In the genomic region with DNA sequence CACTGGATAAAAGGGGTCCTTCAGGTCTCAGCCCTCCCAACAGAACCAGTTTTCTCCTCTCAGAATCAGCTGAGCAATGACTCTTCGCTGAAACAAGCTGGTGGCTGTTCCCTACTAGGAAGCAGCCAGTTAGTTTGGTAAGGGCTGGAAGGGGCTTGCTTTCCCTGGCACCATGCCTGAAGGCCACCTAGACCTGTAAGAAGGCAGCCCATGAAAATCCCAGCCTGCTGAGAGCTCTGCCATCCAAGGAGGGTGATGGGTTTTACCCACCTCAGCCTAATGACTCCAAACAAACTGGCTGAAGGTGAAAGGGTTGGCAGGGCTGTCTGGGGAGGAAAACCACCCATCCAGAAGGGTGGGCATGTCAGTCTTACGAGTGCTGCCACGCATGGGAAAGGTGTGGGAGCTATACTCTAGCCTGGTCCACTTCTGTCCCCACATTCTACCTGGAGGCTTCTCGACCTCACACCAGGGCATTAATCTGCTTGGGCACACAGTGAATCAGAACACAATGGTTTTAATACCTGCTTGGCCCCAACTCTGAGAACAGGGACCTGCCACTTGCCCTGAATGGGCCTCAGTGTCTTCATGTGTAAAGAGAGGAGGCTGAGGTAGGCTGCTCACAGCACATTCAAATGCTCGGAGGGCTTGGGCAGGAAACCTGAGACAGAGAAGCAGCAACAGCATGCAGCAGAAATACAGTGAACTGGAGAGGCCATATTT, we compare ENCODE assay signal across 12 cellular contexts. TPM values are rescaled to one million over a fixed set of nuclear protein-coding genes. Genes with fewer than 3 reads are reported as not detected.
DNase-seq lines count a peak whose midpoint lies in the region; ATAC-seq and TF ChIP-seq lines count a peak whose summit lies in the region.
"Had no signal": no experiment of that assay in that cellular context is flagged by ENCODE, and none has a peak within 500 bp of the region (broad histone marks: within the 10 kb centered on the region; RNA-seq: fewer than 3 reads in every experiment).

No MANE protein-coding gene starts in this region.

- H3K9ac ChIP-seq in mammary epithelial cell (ENCODE audit: insufficient read depth, low read length), result no peak overlapping the region

- no peak overlapping the region for H3K27ac Mint-ChIP-seq in activated CD4-positive, alpha-beta T cell treated with anti-CD3 and anti-CD28 coated beads, Interleukin-2, amount 10 ng/mL, durations not matched to agents 7 days and 5 days
- peak overlapping the region in 8 of 9 donors; percentile 25 to 83 (median 70) for H3K27ac Mint-ChIP-seq in naive thymus-derived CD4-positive, alpha-beta T cell
- no peak overlapping the region for H3K27ac Mint-ChIP-seq in GM23338

- no peaks in the 10 kb centered on the region for H3K27me3 Mint-ChIP-seq in activated CD4-positive, alpha-beta T cell treated with anti-CD3 and anti-CD28 coated beads, Interleukin-2, amount 10 ng/mL, durations not matched to agents 7 days and 5 days
- H3K27me3 Mint-ChIP-seq in naive thymus-derived CD4-positive, alpha-beta T cell, result no peaks in the 10 kb centered on the region
- H3K27me3 Mint-ChIP-seq in GM23338 (ENCODE audit: insufficient read depth, low read depth, poor library complexity), result peaks cover 9% of the 10 kb centered on the region

- 81% methylated on average over 5 of the region's 5 CpGs for WGBS in mammary epithelial cell (ENCODE audit: low coverage, missing lambda C conversion rate)

- H3K27me3 ChIP-seq in mammary epithelial cell (ENCODE audit: insufficient read depth, low read length), result no peaks in the 10 kb centered on the region
- H3K27me3 ChIP-seq in naive thymus-derived CD4-positive, alpha-beta T cell (ENCODE audit: control insufficient read depth in 2 of 2, insufficient read depth in 2 of 2, low read length in 2 of 2), result no peaks in the 10 kb centered on the region
- no peaks in the 10 kb centered on the region for H3K27me3 ChIP-seq in thoracic aorta (replicated peaks; ENCODE audit: insufficient read depth)
- no peaks in the 10 kb centered on the region for H3K27me3 ChIP-seq in GM23338 (ENCODE audit: insufficient read depth)

- BruUV-seq in mammary epithelial cell (replicated peaks; lab: Mats Ljungman, UMichigan), result no TSS peak

- intact Hi-C loops in mammary epithelial cell (cut with micrococcal nuclease), result no loop called here
- intact Hi-C loops in naive thymus-derived CD4-positive, alpha-beta T cell (cut with micrococcal nuclease), result no loop called here

- ATAC-seq in naive thymus-derived CD4-positive, alpha-beta T cell, result no peak
- ATAC-seq in thoracic aorta (ENCODE audit: insufficient number of reproducible peaks, low FRiP score, low read depth) (no peak), HG03108 (IDR thresholded peaks at IDR 0.05; ENCODE audit: unreplicated experiment) (no peak), GM19455 (IDR thresholded peaks at IDR 0.05; ENCODE audit: unreplicated experiment) (no peak), GM23338 (no peak)

- no peak overlapping the region for H3K4me2 ChIP-seq in mammary epithelial cell (ENCODE audit: insufficient read depth, low read depth, low read length)
- no peak overlapping the region for H3K4me2 ChIP-seq in GM23338

- H3K9me3 Mint-ChIP-seq in activated CD4-positive, alpha-beta T cell treated with anti-CD3 and anti-CD28 coated beads, Interleukin-2, amount 10 ng/mL, durations not matched to agents 7 days and 5 days, result no peaks in the 10 kb centered on the region
- no peaks in the 10 kb centered on the region for H3K9me3 Mint-ChIP-seq in naive thymus-derived CD4-positive, alpha-beta T cell
- no peaks in the 10 kb centered on the region for H3K9me3 Mint-ChIP-seq in GM23338

- no peak overlapping the region for H2AFZ ChIP-seq in mammary epithelial cell (ENCODE audit: low read depth, low read length)
- H2AFZ ChIP-seq in GM23338, result no peak overlapping the region

- peaks cover 60% of the 10 kb centered on the region for H3K36me3 Mint-ChIP-seq in activated CD4-positive, alpha-beta T cell treated with anti-CD3 and anti-CD28 coated beads, Interleukin-2, amount 10 ng/mL, durations not matched to agents 7 days and 5 days (ENCODE audit: low read depth)
- H3K36me3 Mint-ChIP-seq in naive thymus-derived CD4-positive, alpha-beta T cell, result peaks cover 3 to 33% (median 13%) of the 10 kb centered on the region in 5 donors
- H3K36me3 Mint-ChIP-seq in GM23338 (ENCODE audit: low read depth), result no peaks in the 10 kb centered on the region; the same call in 2 of the 3 replicates

- H3K4me1 Mint-ChIP-seq in activated CD4-positive, alpha-beta T cell treated with anti-CD3 and anti-CD28 coated beads, Interleukin-2, amount 10 ng/mL, durations not matched to agents 7 days and 5 days, result peaks cover 49% of the 10 kb centered on the region
- H3K4me1 Mint-ChIP-seq in naive thymus-derived CD4-positive, alpha-beta T cell, result peaks cover 27 to 63% (median 44%) of the 10 kb centered on the region in 7 donors
- H3K4me1 Mint-ChIP-seq in GM23338, result peaks cover 23% of the 10 kb centered on the region

- H3K4me1 ChIP-seq in mammary epithelial cell (ENCODE audit: insufficient read depth, low read length) (peaks cover 50% of the 10 kb centered on the region), thoracic aorta (ENCODE audit: control insufficient read depth in 1 of 2, low read depth in 2 of 2) (peaks cover 33 to 62% of the 10 kb centered on the region in 2 donors), GM23338 (ENCODE audit: insufficient read depth) (no peaks in the 10 kb centered on the region)
- H3K4me1 ChIP-seq in naive thymus-derived CD4-positive, alpha-beta T cell (ENCODE audit: control insufficient read depth in 2 of 2, insufficient read depth in 2 of 2, low read length in 2 of 2), result peaks cover 18 to 22% of the 10 kb centered on the region in 2 donors

- H3F3A ChIP-seq in GM23338 (replicated peaks; ENCODE audit: low read depth), result no peaks in the 10 kb centered on the region

- H3K9me3 ChIP-seq in mammary epithelial cell (replicated peaks; ENCODE audit: insufficient read depth, low read length) (no peaks in the 10 kb centered on the region), thoracic aorta (no peaks in the 10 kb centered on the region)
- no peaks in the 10 kb centered on the region for H3K9me3 ChIP-seq in naive thymus-derived CD4-positive, alpha-beta T cell (ENCODE audit: control insufficient read depth in 2 of 3, low read length in 3 of 3)

- in situ Hi-C loops in mammary epithelial cell (cut with MboI; ENCODE audit: low sequenced_read_pairs in 2 of 2), result no loop called here

- H3K79me2 ChIP-seq in mammary epithelial cell (ENCODE audit: insufficient read depth, low read length), result peaks cover 20% of the 10 kb centered on the region
- H3K79me2 ChIP-seq in GM23338 (replicated peaks; ENCODE audit: insufficient read depth), result no peaks in the 10 kb centered on the region

- dilution Hi-C loops in mammary epithelial cell (cut with HindIII; ENCODE audit: low sequenced_read_pairs), result loop anchor here (5.0 kb wide), 1 partner anchor 53 kb away; the partner anchor contains the start of gene CD46

- peak; percentile 4 for DNase-seq in activated CD4-positive, alpha-beta T cell treated with anti-CD3 and anti-CD28 coated beads, Interleukin-2, amount 10 ng/mL, durations not matched to agents 7 days and 5 days
- DNase-seq in activated CD4-positive, alpha-beta T cell treated with anti-CD3 and anti-CD28 coated beads, Interleukin-2, amount 50 U/mL, for 48 hours, result no peak
- DNase-seq in mammary epithelial cell, result no peak
- no peak for DNase-seq in naive thymus-derived CD4-positive, alpha-beta T cell
- no peak for DNase-seq in thoracic aorta (ENCODE audit: low spot score)
- no peak for DNase-seq in GM23338 (ENCODE audit: low spot score)
- DNase-seq: activated effector memory CD4-positive, alpha-beta T cell treated with anti-CD3 and anti-CD28 coated beads, Interleukin-2, amount 50 U/mL, for 16 hours; DMS79; NCI-H1694; NCI-H748 treated with DMSO at 0.1 percent for 48 hours had no signal

- no peak for TF ChIP-seq CTCF in mammary epithelial cell (conservative IDR thresholded peaks at IDR 0.05 in 1 of 2, IDR thresholded peaks at IDR 0.05 in 1 of 2; ENCODE audit: extremely low read depth in 1 of 2, insufficient read depth in 1 of 2, low read depth in 1 of 2, low read length in 2 of 2)
- TF ChIP-seq CTCF in thoracic aorta (IDR thresholded peaks at IDR 0.05), result no peak
- no peak for TF ChIP-seq CTCF in GM23338 (conservative IDR thresholded peaks at IDR 0.05; ENCODE audit: low read depth in 2 of 2)

- H4K20me1 ChIP-seq in mammary epithelial cell (ENCODE audit: insufficient read depth, low read length) (no peaks in the 10 kb centered on the region), GM23338 (replicated peaks; ENCODE audit: insufficient read depth) (no peaks in the 10 kb centered on the region)

- H3K36me3 ChIP-seq in mammary epithelial cell (ENCODE audit: insufficient read depth, low read length) (peaks cover 1% of the 10 kb centered on the region), thoracic aorta (peaks cover 52% of the 10 kb centered on the region), GM23338 (ENCODE audit: insufficient read depth) (no peaks in the 10 kb centered on the region)
- peaks cover 30 to 92% (median 44%) of the 10 kb centered on the region in 3 experiments for H3K36me3 ChIP-seq in naive thymus-derived CD4-positive, alpha-beta T cell (ENCODE audit: control insufficient read depth in 2 of 3, insufficient read depth in 3 of 3, low read length in 3 of 3)

- H3K27ac ChIP-seq in mammary epithelial cell (ENCODE audit: insufficient read depth, low read depth, low read length), result peak overlapping the region; percentile 96
- H3K27ac ChIP-seq in naive thymus-derived CD4-positive, alpha-beta T cell (ENCODE audit: low read depth, low read length), result peak overlapping the region; percentile 17
- peak overlapping the region; percentile 67 to 73 for H3K27ac ChIP-seq in thoracic aorta
- no peak overlapping the region for H3K27ac ChIP-seq in GM23338 (ENCODE audit: low read depth)

- H3K4me3 ChIP-seq in mammary epithelial cell (replicated peaks in 1 of 3; ENCODE audit: insufficient read depth in 1 of 3, low read depth in 2 of 3, low read length in 3 of 3), result no peak overlapping the region
- H3K4me3 ChIP-seq in naive thymus-derived CD4-positive, alpha-beta T cell (ENCODE audit: low read length), result no peak overlapping the region
- H3K4me3 ChIP-seq in thoracic aorta, result peak overlapping the region; percentile 1
- H3K4me3 ChIP-seq in GM23338, result no peak overlapping the region

- H3K4me3 Mint-ChIP-seq in activated CD4-positive, alpha-beta T cell treated with anti-CD3 and anti-CD28 coated beads, Interleukin-2, amount 10 ng/mL, durations not matched to agents 7 days and 5 days, result no peak overlapping the region
- no peak overlapping the region for H3K4me3 Mint-ChIP-seq in naive thymus-derived CD4-positive, alpha-beta T cell
- no peak overlapping the region for H3K4me3 Mint-ChIP-seq in GM23338

- H3K9me2 ChIP-seq in GM23338 (ENCODE audit: insufficient read depth), result no peaks in the 10 kb centered on the region

- POLR2A ChIA-PET in activated CD4-positive, alpha-beta T cell treated with anti-CD3 and anti-CD28 coated beads, Interleukin-2, amount 10 ng/mL, durations not matched to agents 7 days and 5 days (lab: Charles Lee), result no interaction called here
- POLR2A ChIA-PET in naive thymus-derived CD4-positive, alpha-beta T cell (lab: Charles Lee), result no interaction called here

- CTCF ChIA-PET in activated CD4-positive, alpha-beta T cell treated with anti-CD3 and anti-CD28 coated beads, Interleukin-2, amount 10 ng/mL, durations not matched to agents 7 days and 5 days (lab: Charles Lee), result interaction anchor here (0.6 kb wide), 1 partner anchor 488 kb away, joined by 3 read pairs; no protein-coding TSS in a partner anchor
- CTCF ChIA-PET in mammary epithelial cell (lab: Charles Lee; ENCODE audit: low non-redundant PET), result no interaction called here
- CTCF ChIA-PET in naive thymus-derived CD4-positive, alpha-beta T cell (lab: Charles Lee), result interaction anchor here (0.9 kb wide), 1 partner anchor 19 kb away, joined by 4 read pairs; no protein-coding TSS in a partner anchor

RNA-seq across cellular contexts. Expression of gene CD46, which starts 53.1 kb away (rescaled TPM):
- total RNA-seq in activated CD4-positive, alpha-beta T cell treated with anti-CD3 and anti-CD28 coated beads, Interleukin-2, amount 10 ng/mL, durations not matched to agents 7 days and 5 days, result 100 to 1,000 TPM; 112 to 115 TPM
- total RNA-seq in mammary epithelial cell, result 100 to 1,000 TPM; 158 to 159 TPM
- polyA plus RNA-seq in mammary epithelial cell, result 85.1 TPM
- 71.8 TPM for polyA minus RNA-seq in mammary epithelial cell
- total RNA-seq in naive thymus-derived CD4-positive, alpha-beta T cell, result 100 to 1,000 TPM; 121 to 216 (median 127) TPM
- 100 to 1,000 TPM; 109 to 165 TPM for polyA plus RNA-seq in naive thymus-derived CD4-positive, alpha-beta T cell
- total RNA-seq in thoracic aorta, result 100 to 1,000 TPM; 138 to 202 TPM
- 173 and 199 TPM in 2 replicates for total RNA-seq in GM23338 (2014; rRNA removed; shearing (Covaris generic))
- polyA plus RNA-seq in GM23338 (2016; fragmentation: Nextera tagmentation; extraction: Ambion mirVana), result 173 and 209 TPM in 2 replicates

Comparison
In these comparisons a context has a peak if more than half of its experiments do, and no peak if none do; other contexts are left out.
1. H3K27ac Mint-ChIP-seq: peak in naive thymus-derived CD4-positive, alpha-beta T cell (8 of 9); none in activated CD4-positive, alpha-beta T cell treated with anti-CD3 and anti-CD28 coated beads, Interleukin-2, amount 10 ng/mL, durations not matched to agents 7 days and 5 days (single experiment) and GM23338 (single experiment).